ENCODE assay signal across 1 cellular context in the genomic region with DNA sequence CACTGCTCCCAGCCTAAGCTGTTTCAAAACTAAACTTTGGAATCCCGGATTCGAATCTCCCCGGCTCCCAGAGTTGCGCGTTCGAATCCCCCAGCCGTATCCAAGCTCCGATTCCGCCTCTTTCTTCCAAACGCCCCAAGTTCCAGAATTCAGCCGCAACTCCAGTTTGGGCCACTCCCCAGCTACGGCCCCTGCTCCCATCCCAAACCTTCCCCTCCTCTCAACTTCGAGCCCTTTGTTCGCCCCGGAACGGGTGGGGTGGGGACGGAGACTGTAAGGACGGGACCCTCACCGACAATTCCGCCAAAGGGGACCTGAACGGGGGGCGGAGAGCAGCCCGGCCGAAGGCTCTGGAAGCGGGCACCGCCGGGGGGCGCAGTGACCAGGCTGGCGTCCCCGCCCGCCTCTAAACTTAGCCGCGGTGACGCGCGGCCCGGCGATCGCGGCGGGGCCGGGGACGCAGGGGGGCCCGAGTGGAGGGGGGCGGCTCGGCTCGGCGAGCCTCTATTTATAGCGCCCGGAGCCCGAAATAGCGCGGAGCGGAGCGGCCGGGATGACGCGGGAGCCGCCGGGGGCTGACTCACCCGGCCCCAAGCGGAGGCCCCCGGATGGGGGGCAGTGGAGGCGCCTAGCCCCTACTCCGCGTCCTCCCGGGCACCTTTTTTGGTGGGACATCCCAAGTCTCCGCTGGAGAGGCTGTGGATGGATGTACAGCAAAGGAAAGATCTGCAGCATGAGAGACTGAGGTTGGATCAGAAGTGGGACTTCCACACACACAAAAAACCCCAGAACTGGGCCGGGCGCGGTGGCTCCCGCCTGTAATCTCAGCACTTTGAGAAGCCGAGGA.
A peak's percentile ranks its signal among the peaks of the same experiment; 100 is the strongest.
TF ChIP-seq lines count a peak whose summit lies in the region.

No MANE protein-coding gene starts in this region.

TF ChIP-seq in K562, 482 proteins besides CTCF, POLR2A, EP300 and RAD21 (continued from another document):
- TF ChIP-seq, protein P1, sequence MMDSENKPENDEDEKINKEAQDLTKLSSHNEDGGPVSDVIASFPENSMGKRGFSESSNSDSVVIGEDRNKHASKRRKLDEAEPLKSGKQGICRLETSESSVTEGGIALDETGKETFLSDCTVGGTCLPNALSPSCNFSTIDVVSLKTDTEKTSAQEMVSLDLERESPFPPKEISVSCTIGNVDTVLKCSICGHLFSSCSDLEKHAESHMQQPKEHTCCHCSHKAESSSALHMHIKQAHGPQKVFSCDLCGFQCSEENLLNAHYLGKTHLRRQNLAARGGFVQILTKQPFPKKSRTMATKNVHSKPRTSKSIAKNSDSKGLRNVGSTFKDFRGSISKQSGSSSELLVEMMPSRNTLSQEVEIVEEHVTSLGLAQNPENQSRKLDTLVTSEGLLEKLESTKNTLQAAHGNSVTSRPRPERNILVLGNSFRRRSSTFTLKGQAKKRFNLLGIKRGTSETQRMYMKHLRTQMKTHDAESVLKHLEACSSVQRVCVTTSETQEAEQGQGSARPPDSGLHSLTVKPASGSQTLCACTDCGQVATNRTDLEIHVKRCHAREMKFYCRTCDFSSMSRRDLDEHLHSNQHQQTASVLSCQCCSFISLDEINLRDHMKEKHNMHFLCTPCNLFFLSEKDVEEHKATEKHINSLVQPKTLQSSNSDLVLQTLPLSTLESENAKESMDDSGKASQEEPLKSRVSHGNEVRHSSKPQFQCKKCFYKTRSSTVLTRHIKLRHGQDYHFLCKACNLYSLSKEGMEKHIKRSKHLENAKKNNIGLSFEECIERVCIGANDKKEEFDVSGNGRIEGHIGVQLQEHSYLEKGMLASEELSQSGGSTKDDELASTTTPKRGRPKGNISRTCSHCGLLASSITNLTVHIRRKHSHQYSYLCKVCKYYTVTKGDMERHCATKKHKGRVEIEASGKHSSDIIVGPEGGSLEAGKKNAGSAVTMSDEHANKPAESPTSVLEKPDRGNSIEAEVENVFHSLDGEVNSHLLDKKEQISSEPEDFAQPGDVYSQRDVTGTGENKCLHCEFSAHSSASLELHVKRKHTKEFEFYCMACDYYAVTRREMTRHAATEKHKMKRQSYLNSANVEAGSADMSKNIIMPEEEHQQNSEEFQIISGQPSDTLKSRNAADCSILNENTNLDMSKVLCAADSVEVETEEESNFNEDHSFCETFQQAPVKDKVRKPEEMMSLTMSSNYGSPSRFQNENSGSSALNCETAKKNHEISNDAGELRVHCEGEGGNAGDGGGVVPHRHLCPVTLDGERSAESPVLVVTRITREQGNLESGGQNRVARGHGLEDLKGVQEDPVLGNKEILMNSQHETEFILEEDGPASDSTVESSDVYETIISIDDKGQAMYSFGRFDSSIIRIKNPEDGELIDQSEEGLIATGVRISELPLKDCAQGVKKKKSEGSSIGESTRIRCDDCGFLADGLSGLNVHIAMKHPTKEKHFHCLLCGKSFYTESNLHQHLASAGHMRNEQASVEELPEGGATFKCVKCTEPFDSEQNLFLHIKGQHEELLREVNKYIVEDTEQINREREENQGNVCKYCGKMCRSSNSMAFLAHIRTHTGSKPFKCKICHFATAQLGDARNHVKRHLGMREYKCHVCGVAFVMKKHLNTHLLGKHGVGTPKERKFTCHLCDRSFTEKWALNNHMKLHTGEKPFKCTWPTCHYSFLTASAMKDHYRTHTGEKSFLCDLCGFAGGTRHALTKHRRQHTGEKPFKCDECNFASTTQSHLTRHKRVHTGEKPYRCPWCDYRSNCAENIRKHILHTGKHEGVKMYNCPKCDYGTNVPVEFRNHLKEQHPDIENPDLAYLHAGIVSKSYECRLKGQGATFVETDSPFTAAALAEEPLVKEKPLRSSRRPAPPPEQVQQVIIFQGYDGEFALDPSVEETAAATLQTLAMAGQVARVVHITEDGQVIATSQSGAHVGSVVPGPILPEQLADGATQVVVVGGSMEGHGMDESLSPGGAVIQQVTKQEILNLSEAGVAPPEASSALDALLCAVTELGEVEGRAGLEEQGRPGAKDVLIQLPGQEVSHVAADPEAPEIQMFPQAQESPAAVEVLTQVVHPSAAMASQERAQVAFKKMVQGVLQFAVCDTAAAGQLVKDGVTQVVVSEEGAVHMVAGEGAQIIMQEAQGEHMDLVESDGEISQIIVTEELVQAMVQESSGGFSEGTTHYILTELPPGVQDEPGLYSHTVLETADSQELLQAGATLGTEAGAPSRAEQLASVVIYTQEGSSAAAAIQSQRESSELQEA (IDR thresholded peaks at IDR 0.05; ENCODE audit: low read depth): no peak
- TF ChIP-seq, protein P2, sequence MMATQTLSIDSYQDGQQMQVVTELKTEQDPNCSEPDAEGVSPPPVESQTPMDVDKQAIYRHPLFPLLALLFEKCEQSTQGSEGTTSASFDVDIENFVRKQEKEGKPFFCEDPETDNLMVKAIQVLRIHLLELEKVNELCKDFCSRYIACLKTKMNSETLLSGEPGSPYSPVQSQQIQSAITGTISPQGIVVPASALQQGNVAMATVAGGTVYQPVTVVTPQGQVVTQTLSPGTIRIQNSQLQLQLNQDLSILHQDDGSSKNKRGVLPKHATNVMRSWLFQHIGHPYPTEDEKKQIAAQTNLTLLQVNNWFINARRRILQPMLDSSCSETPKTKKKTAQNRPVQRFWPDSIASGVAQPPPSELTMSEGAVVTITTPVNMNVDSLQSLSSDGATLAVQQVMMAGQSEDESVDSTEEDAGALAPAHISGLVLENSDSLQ (IDR thresholded peaks at IDR 0.05): no peak
- TF ChIP-seq MTA1 (IDR thresholded peaks at IDR 0.05; ENCODE audit: borderline replicate concordance): 0 out of 2 replicates have a peak, but pooled peaks have one; percentile 40
- TF ChIP-seq, protein P3, sequence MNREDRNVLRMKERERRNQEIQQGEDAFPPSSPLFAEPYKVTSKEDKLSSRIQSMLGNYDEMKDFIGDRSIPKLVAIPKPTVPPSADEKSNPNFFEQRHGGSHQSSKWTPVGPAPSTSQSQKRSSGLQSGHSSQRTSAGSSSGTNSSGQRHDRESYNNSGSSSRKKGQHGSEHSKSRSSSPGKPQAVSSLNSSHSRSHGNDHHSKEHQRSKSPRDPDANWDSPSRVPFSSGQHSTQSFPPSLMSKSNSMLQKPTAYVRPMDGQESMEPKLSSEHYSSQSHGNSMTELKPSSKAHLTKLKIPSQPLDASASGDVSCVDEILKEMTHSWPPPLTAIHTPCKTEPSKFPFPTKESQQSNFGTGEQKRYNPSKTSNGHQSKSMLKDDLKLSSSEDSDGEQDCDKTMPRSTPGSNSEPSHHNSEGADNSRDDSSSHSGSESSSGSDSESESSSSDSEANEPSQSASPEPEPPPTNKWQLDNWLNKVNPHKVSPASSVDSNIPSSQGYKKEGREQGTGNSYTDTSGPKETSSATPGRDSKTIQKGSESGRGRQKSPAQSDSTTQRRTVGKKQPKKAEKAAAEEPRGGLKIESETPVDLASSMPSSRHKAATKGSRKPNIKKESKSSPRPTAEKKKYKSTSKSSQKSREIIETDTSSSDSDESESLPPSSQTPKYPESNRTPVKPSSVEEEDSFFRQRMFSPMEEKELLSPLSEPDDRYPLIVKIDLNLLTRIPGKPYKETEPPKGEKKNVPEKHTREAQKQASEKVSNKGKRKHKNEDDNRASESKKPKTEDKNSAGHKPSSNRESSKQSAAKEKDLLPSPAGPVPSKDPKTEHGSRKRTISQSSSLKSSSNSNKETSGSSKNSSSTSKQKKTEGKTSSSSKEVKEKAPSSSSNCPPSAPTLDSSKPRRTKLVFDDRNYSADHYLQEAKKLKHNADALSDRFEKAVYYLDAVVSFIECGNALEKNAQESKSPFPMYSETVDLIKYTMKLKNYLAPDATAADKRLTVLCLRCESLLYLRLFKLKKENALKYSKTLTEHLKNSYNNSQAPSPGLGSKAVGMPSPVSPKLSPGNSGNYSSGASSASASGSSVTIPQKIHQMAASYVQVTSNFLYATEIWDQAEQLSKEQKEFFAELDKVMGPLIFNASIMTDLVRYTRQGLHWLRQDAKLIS (CRISPR knock-in tag; IDR thresholded peaks at IDR 0.05): no peak; the same call in 1 of the 2 replicates
- TF ChIP-seq SNIP1 (IDR thresholded peaks at IDR 0.05; ENCODE audit: low read depth): no peak
- TF ChIP-seq GABPA (tag; conservative IDR thresholded peaks at IDR 0.05; ENCODE audit: low read depth): no peak; the same call in 1 of the 2 replicates
- TF ChIP-seq PHB2 (IDR thresholded peaks at IDR 0.05; ENCODE audit: low read depth): no peak
- peak; percentile 23 for TF ChIP-seq SMARCA5 (IDR thresholded peaks at IDR 0.05)
- no peak for TF ChIP-seq RNF2 (IDR thresholded peaks at IDR 0.05)
- no peak for TF ChIP-seq CBFB (CRISPR knock-in tag; IDR thresholded peaks at IDR 0.05)
- TF ChIP-seq, protein P4, sequence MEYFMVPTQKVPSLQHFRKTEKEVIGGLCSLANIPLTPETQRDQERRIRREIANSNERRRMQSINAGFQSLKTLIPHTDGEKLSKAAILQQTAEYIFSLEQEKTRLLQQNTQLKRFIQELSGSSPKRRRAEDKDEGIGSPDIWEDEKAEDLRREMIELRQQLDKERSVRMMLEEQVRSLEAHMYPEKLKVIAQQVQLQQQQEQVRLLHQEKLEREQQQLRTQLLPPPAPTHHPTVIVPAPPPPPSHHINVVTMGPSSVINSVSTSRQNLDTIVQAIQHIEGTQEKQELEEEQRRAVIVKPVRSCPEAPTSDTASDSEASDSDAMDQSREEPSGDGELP (CRISPR knock-in tag; IDR thresholded peaks at IDR 0.05; ENCODE audit: borderline replicate concordance): peak; percentile 42; the same call in 1 of the 2 replicates
- peak; percentile 77 for TF ChIP-seq RBFOX2 (IDR thresholded peaks at IDR 0.05; ENCODE audit: low read depth, low read length)
- TF ChIP-seq, protein P5, sequence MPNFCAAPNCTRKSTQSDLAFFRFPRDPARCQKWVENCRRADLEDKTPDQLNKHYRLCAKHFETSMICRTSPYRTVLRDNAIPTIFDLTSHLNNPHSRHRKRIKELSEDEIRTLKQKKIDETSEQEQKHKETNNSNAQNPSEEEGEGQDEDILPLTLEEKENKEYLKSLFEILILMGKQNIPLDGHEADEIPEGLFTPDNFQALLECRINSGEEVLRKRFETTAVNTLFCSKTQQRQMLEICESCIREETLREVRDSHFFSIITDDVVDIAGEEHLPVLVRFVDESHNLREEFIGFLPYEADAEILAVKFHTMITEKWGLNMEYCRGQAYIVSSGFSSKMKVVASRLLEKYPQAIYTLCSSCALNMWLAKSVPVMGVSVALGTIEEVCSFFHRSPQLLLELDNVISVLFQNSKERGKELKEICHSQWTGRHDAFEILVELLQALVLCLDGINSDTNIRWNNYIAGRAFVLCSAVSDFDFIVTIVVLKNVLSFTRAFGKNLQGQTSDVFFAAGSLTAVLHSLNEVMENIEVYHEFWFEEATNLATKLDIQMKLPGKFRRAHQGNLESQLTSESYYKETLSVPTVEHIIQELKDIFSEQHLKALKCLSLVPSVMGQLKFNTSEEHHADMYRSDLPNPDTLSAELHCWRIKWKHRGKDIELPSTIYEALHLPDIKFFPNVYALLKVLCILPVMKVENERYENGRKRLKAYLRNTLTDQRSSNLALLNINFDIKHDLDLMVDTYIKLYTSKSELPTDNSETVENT (CRISPR knock-in tag; IDR thresholded peaks at IDR 0.05): no peak
- TF ChIP-seq ZNF146 (CRISPR knock-in tag; IDR thresholded peaks at IDR 0.05; ENCODE audit: unreplicated experiment): peak; percentile 4
- TF ChIP-seq, protein P6, sequence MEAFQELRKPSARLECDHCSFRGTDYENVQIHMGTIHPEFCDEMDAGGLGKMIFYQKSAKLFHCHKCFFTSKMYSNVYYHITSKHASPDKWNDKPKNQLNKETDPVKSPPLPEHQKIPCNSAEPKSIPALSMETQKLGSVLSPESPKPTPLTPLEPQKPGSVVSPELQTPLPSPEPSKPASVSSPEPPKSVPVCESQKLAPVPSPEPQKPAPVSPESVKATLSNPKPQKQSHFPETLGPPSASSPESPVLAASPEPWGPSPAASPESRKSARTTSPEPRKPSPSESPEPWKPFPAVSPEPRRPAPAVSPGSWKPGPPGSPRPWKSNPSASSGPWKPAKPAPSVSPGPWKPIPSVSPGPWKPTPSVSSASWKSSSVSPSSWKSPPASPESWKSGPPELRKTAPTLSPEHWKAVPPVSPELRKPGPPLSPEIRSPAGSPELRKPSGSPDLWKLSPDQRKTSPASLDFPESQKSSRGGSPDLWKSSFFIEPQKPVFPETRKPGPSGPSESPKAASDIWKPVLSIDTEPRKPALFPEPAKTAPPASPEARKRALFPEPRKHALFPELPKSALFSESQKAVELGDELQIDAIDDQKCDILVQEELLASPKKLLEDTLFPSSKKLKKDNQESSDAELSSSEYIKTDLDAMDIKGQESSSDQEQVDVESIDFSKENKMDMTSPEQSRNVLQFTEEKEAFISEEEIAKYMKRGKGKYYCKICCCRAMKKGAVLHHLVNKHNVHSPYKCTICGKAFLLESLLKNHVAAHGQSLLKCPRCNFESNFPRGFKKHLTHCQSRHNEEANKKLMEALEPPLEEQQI (IDR thresholded peaks at IDR 0.05): no peak
- TF ChIP-seq, protein P7, sequence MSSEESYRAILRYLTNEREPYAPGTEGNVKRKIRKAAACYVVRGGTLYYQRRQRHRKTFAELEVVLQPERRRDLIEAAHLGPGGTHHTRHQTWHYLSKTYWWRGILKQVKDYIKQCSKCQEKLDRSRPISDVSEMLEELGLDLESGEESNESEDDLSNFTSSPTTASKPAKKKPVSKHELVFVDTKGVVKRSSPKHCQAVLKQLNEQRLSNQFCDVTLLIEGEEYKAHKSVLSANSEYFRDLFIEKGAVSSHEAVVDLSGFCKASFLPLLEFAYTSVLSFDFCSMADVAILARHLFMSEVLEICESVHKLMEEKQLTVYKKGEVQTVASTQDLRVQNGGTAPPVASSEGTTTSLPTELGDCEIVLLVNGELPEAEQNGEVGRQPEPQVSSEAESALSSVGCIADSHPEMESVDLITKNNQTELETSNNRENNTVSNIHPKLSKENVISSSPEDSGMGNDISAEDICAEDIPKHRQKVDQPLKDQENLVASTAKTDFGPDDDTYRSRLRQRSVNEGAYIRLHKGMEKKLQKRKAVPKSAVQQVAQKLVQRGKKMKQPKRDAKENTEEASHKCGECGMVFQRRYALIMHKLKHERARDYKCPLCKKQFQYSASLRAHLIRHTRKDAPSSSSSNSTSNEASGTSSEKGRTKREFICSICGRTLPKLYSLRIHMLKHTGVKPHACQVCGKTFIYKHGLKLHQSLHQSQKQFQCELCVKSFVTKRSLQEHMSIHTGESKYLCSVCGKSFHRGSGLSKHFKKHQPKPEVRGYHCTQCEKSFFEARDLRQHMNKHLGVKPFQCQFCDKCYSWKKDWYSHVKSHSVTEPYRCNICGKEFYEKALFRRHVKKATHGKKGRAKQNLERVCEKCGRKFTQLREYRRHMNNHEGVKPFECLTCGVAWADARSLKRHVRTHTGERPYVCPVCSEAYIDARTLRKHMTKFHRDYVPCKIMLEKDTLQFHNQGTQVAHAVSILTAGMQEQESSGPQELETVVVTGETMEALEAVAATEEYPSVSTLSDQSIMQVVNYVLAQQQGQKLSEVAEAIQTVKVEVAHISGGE (CRISPR knock-in tag; IDR thresholded peaks at IDR 0.05): 0 out of 6 replicates have a peak, but pooled peaks of 1 of the 3 experiments have one; percentile 28
- TF ChIP-seq DPF2 (IDR thresholded peaks at IDR 0.05): peak; percentile 60; the same call in 1 of the 2 replicates
- peak; percentile 51; the same call in 1 of the 2 replicates for TF ChIP-seq SMAD4 (CRISPR knock-in tag; conservative IDR thresholded peaks at IDR 0.05)
- TF ChIP-seq, protein P8, sequence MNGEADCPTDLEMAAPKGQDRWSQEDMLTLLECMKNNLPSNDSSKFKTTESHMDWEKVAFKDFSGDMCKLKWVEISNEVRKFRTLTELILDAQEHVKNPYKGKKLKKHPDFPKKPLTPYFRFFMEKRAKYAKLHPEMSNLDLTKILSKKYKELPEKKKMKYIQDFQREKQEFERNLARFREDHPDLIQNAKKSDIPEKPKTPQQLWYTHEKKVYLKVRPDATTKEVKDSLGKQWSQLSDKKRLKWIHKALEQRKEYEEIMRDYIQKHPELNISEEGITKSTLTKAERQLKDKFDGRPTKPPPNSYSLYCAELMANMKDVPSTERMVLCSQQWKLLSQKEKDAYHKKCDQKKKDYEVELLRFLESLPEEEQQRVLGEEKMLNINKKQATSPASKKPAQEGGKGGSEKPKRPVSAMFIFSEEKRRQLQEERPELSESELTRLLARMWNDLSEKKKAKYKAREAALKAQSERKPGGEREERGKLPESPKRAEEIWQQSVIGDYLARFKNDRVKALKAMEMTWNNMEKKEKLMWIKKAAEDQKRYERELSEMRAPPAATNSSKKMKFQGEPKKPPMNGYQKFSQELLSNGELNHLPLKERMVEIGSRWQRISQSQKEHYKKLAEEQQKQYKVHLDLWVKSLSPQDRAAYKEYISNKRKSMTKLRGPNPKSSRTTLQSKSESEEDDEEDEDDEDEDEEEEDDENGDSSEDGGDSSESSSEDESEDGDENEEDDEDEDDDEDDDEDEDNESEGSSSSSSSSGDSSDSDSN (IDR thresholded peaks at IDR 0.05; ENCODE audit: borderline replicate concordance in 1 of 2, low read depth in 2 of 2, low read length in 2 of 2): peak in 1 of 2 experiments; percentile 64; a peak in 1 of 4 replicates
